In the genomic region with DNA sequence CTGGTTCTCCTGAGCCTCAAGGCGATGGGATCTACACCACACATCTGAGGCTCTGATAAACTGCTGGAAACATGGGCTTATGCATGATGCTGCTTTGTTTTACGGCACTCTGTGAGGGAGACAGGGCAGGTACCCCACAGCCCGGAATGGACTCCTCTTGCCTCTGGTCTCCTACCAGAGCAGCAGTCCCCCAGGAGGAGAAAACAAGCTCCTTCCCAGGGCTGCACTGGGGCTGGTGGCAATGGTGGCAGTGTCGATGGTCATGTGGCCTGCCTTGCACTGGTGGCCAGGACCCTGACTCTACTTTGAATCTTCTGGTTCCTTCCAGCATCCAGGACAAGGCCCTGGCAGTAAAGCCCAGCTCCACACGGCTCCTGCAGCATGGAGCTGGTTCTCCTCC, we compare ENCODE assay signal across 12 cellular contexts.
DNase-seq lines count a peak whose midpoint lies in the region; TF ChIP-seq lines count a peak whose summit lies in the region.
"Had no signal": no experiment of that assay in that cellular context is flagged by ENCODE, and none has a peak within 500 bp of the region (broad histone marks: within the 10 kb centered on the region; RNA-seq: fewer than 3 reads in every experiment).

No MANE protein-coding gene starts in this region.

- no peaks in the 10 kb centered on the region for H3K36me3 Mint-ChIP-seq in activated CD4-positive, alpha-beta memory T cell treated with anti-CD3 and anti-CD28 coated beads for 36 hours
- no peaks in the 10 kb centered on the region for H3K36me3 Mint-ChIP-seq in activated CD4-positive, alpha-beta memory T cell treated with anti-CD3 and anti-CD28 coated beads, Interleukin-2, amount 10 ng/mL, durations not matched to agents 7 days and 5 days (ENCODE audit: low read depth)
- no peaks in the 10 kb centered on the region for H3K36me3 Mint-ChIP-seq in activated T-helper 2 cell treated with anti-CD3 and anti-CD28 coated beads, Interferon-gamma antibody, Interleukin-2, Interleukin-4, amounts not matched to agents 10 μg/mL and 5 μg/mL and 100 μg/mL, durations not matched to agents 14 hours and 24 hours and 36 hours (ENCODE audit: low read depth)
- no peaks in the 10 kb centered on the region for H3K36me3 Mint-ChIP-seq in endothelial cell (ENCODE audit: low read depth, unreplicated experiment)

- WGBS in mesodermal cell (ENCODE audit: insufficient coverage in 2 of 2), 2 experiments, result 96 to 98% methylated on average over 5 of the region's 5 CpGs
- WGBS in stomach, 5 donors, result 85 to 94% (median 92%) methylated on average over 5 of the region's 5 CpGs

- H3K4me3 ChIP-seq in mesodermal cell (ENCODE audit: extremely low read depth, insufficient read depth, low read length, poor library complexity, severe bottlenecking) (no peak overlapping the region), stomach (no peak overlapping the region)

- peaks cover 67% of the 10 kb centered on the region for H3K4me1 Mint-ChIP-seq in activated CD4-positive, alpha-beta memory T cell treated with anti-CD3 and anti-CD28 coated beads for 36 hours (ENCODE audit: low read depth)
- peaks cover 48% of the 10 kb centered on the region for H3K4me1 Mint-ChIP-seq in activated CD4-positive, alpha-beta memory T cell treated with anti-CD3 and anti-CD28 coated beads, Interleukin-2, amount 10 ng/mL, durations not matched to agents 7 days and 5 days
- H3K4me1 Mint-ChIP-seq in activated T-helper 2 cell treated with anti-CD3 and anti-CD28 coated beads, Interferon-gamma antibody, Interleukin-2, Interleukin-4, amounts not matched to agents 10 μg/mL and 5 μg/mL and 100 μg/mL, durations not matched to agents 14 hours and 24 hours and 36 hours (ENCODE audit: low read depth), result peaks cover 64% of the 10 kb centered on the region
- peaks cover 8% of the 10 kb centered on the region for H3K4me1 Mint-ChIP-seq in endothelial cell (ENCODE audit: unreplicated experiment)

- intact Hi-C loops in activated CD4-positive, alpha-beta memory T cell treated with anti-CD3 and anti-CD28 coated beads for 36 hours (cut with micrococcal nuclease), result no loop called here
- intact Hi-C loops in activated T-helper 2 cell treated with anti-CD3 and anti-CD28 coated beads, Interferon-gamma antibody, Interleukin-2, Interleukin-4, amounts not matched to agents 10 μg/mL and 5 μg/mL and 100 μg/mL, durations not matched to agents 14 hours and 24 hours and 36 hours (cut with micrococcal nuclease), result loop anchor here (2.0 kb wide), 1 partner anchor 68 kb away; no protein-coding TSS in a partner anchor
- intact Hi-C loops in stomach (cut with DNase I; ENCODE audit: low total_unique reads), result no loop called here

- H3K4me3 Mint-ChIP-seq in activated CD4-positive, alpha-beta memory T cell treated with anti-CD3 and anti-CD28 coated beads for 36 hours, result no peak overlapping the region
- no peak overlapping the region for H3K4me3 Mint-ChIP-seq in activated CD4-positive, alpha-beta memory T cell treated with anti-CD3 and anti-CD28 coated beads, Interleukin-2, amount 10 ng/mL, durations not matched to agents 7 days and 5 days
- no peak overlapping the region for H3K4me3 Mint-ChIP-seq in activated T-helper 2 cell treated with anti-CD3 and anti-CD28 coated beads, Interferon-gamma antibody, Interleukin-2, Interleukin-4, amounts not matched to agents 10 μg/mL and 5 μg/mL and 100 μg/mL, durations not matched to agents 14 hours and 24 hours and 36 hours (ENCODE audit: low read depth)
- H3K4me3 Mint-ChIP-seq in endothelial cell (ENCODE audit: unreplicated experiment), result no peak overlapping the region

- H3K27me3 ChIP-seq in stomach, result no peaks in the 10 kb centered on the region

- H3K36me3 ChIP-seq in mesodermal cell (ENCODE audit: control insufficient read depth, insufficient read depth, low read length), result no peaks in the 10 kb centered on the region
- no peaks in the 10 kb centered on the region for H3K36me3 ChIP-seq in stomach

- TF ChIP-seq EP300 in stomach (IDR thresholded peaks at IDR 0.05), result no peak

- TF ChIP-seq CTCF in stomach (IDR thresholded peaks at IDR 0.05), result no peak
- TF ChIP-seq CTCF in endothelial cell (IDR thresholded peaks at IDR 0.05; ENCODE audit: unreplicated experiment), result no peak

- DNase-seq in activated CD4-positive, alpha-beta memory T cell treated with anti-CD3 and anti-CD28 coated beads for 36 hours, result no peak
- no peak for DNase-seq in activated CD4-positive, alpha-beta memory T cell treated with anti-CD3 and anti-CD28 coated beads, Interleukin-2, amount 10 ng/mL, durations not matched to agents 7 days and 5 days
- no peak for DNase-seq in activated T-helper 2 cell treated with anti-CD3 and anti-CD28 coated beads, Interferon-gamma antibody, Interleukin-2, Interleukin-4, amounts not matched to agents 10 μg/mL and 5 μg/mL and 100 μg/mL, durations not matched to agents 14 hours and 24 hours and 36 hours (ENCODE audit: low spot score)
- no peak for DNase-seq in stomach
- no peak for DNase-seq in stimulated activated CD4-positive, alpha-beta T cell treated with anti-CD3 and anti-CD28 coated beads, Interleukin-4, amount 100 ng/mL, for 24 hours
- DNase-seq in central memory CD4-positive, alpha-beta T cell, result no peak
- DNase-seq in endothelial cell (ENCODE audit: low spot score), result no peak
- DNase-seq: activated CD4-positive, CD25-positive, alpha-beta regulatory T cell treated with anti-CD3 and anti-CD28 coated beads, Interleukin-2, amount 50 U/mL, for 72 hours; NCI-H2081; nucleus accumbens; stimulated activated CD4-positive, alpha-beta T cell treated with anti-CD3 and anti-CD28 coated beads, Interleukin-4, amount 100 ng/mL, for 1 hour had no signal

- no peaks in the 10 kb centered on the region for H3K27me3 Mint-ChIP-seq in activated CD4-positive, alpha-beta memory T cell treated with anti-CD3 and anti-CD28 coated beads for 36 hours
- H3K27me3 Mint-ChIP-seq in activated CD4-positive, alpha-beta memory T cell treated with anti-CD3 and anti-CD28 coated beads, Interleukin-2, amount 10 ng/mL, durations not matched to agents 7 days and 5 days, result no peaks in the 10 kb centered on the region
- H3K27me3 Mint-ChIP-seq in activated T-helper 2 cell treated with anti-CD3 and anti-CD28 coated beads, Interferon-gamma antibody, Interleukin-2, Interleukin-4, amounts not matched to agents 10 μg/mL and 5 μg/mL and 100 μg/mL, durations not matched to agents 14 hours and 24 hours and 36 hours (ENCODE audit: low read depth), result no peaks in the 10 kb centered on the region
- peaks cover 2% of the 10 kb centered on the region for H3K27me3 Mint-ChIP-seq in endothelial cell (ENCODE audit: unreplicated experiment)

- no peaks in the 10 kb centered on the region for H3K9me3 Mint-ChIP-seq in activated CD4-positive, alpha-beta memory T cell treated with anti-CD3 and anti-CD28 coated beads for 36 hours
- H3K9me3 Mint-ChIP-seq in activated CD4-positive, alpha-beta memory T cell treated with anti-CD3 and anti-CD28 coated beads, Interleukin-2, amount 10 ng/mL, durations not matched to agents 7 days and 5 days, result no peaks in the 10 kb centered on the region
- no peaks in the 10 kb centered on the region for H3K9me3 Mint-ChIP-seq in activated T-helper 2 cell treated with anti-CD3 and anti-CD28 coated beads, Interferon-gamma antibody, Interleukin-2, Interleukin-4, amounts not matched to agents 10 μg/mL and 5 μg/mL and 100 μg/mL, durations not matched to agents 14 hours and 24 hours and 36 hours
- H3K9me3 Mint-ChIP-seq in endothelial cell (ENCODE audit: unreplicated experiment), result no peaks in the 10 kb centered on the region

- H3K4me1 ChIP-seq in mesodermal cell (ENCODE audit: control insufficient read depth, insufficient read depth, low read length, poor library complexity, severe bottlenecking), result peaks cover 38% of the 10 kb centered on the region
- peaks cover 8 to 38% (median 25%) of the 10 kb centered on the region in 4 donors for H3K4me1 ChIP-seq in stomach

- CTCF ChIA-PET in activated CD4-positive, alpha-beta memory T cell treated with anti-CD3 and anti-CD28 coated beads for 36 hours (lab: Charles Lee), result interaction anchor here (1.0 kb wide), 1 partner anchor 33 kb away, joined by 4 read pairs; no protein-coding TSS in a partner anchor
- CTCF ChIA-PET in activated CD4-positive, alpha-beta memory T cell treated with anti-CD3 and anti-CD28 coated beads, Interleukin-2, amount 10 ng/mL, durations not matched to agents 7 days and 5 days (lab: Charles Lee), result interaction anchor here (0.7 to 1.5 kb wide), 2 partner anchors 35 to 94 kb away, joined by 3 read pairs; no protein-coding TSS in a partner anchor

- POLR2A ChIA-PET in activated CD4-positive, alpha-beta memory T cell treated with anti-CD3 and anti-CD28 coated beads for 36 hours (lab: Charles Lee), result interaction anchor here (1.5 to 2.6 kb wide), 2 partner anchors 26 to 38 kb away, joined by 4 to 20 read pairs; no protein-coding TSS in a partner anchor
- POLR2A ChIA-PET in activated CD4-positive, alpha-beta memory T cell treated with anti-CD3 and anti-CD28 coated beads, Interleukin-2, amount 10 ng/mL, durations not matched to agents 7 days and 5 days (lab: Charles Lee), result interaction anchor here (2.7 to 2.9 kb wide), 2 partner anchors 37 to 438 kb away, joined by 10 to 11 read pairs; a partner anchor contains a TSS

- no peak for TF ChIP-seq POLR2A in stomach (IDR thresholded peaks at IDR 0.05)

- peak overlapping the region; percentile 84 for H3K27ac Mint-ChIP-seq in activated CD4-positive, alpha-beta memory T cell treated with anti-CD3 and anti-CD28 coated beads for 36 hours
- H3K27ac Mint-ChIP-seq in activated CD4-positive, alpha-beta memory T cell treated with anti-CD3 and anti-CD28 coated beads, Interleukin-2, amount 10 ng/mL, durations not matched to agents 7 days and 5 days, result no peak overlapping the region
- H3K27ac Mint-ChIP-seq in activated T-helper 2 cell treated with anti-CD3 and anti-CD28 coated beads, Interferon-gamma antibody, Interleukin-2, Interleukin-4, amounts not matched to agents 10 μg/mL and 5 μg/mL and 100 μg/mL, durations not matched to agents 14 hours and 24 hours and 36 hours, result peak overlapping the region; percentile 99
- no peak overlapping the region for H3K27ac Mint-ChIP-seq in endothelial cell (ENCODE audit: unreplicated experiment)

- H3K9me3 ChIP-seq in mesodermal cell (ENCODE audit: control insufficient read depth, low read length) (no peaks in the 10 kb centered on the region), stomach (no peaks in the 10 kb centered on the region)

- H3K27ac ChIP-seq in mesodermal cell (ENCODE audit: low read depth, low read length, severe bottlenecking) (peak overlapping the region; percentile 29), stomach (peak overlapping the region; percentile 19 to 90 (median 88))

Comparison
In these comparisons a context has a peak if more than half of its experiments do, and no peak if none do; other contexts are left out.
1. H3K27ac Mint-ChIP-seq: peak in activated CD4-positive, alpha-beta memory T cell treated with anti-CD3 and anti-CD28 coated beads for 36 hours (single experiment) and activated T-helper 2 cell treated with anti-CD3 and anti-CD28 coated beads, Interferon-gamma antibody, Interleukin-2, Interleukin-4, amounts not matched to agents 10 μg/mL and 5 μg/mL and 100 μg/mL, durations not matched to agents 14 hours and 24 hours and 36 hours (single experiment); none in activated CD4-positive, alpha-beta memory T cell treated with anti-CD3 and anti-CD28 coated beads, Interleukin-2, amount 10 ng/mL, durations not matched to agents 7 days and 5 days (single experiment) and endothelial cell (single experiment).